In the genomic region with DNA sequence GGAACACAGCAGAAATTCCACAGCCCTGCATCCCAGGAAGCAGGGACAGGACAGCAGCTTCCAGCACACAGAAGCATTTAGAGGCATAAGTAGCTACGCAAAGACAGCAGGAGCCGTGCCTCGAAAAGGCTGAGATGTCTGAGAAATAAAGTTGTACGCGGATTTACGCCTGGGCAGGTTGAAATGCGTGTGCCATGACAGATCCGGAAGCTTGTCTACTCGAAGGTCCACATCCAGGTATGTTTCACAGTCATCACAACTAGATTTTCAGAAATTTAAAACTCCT, we compare ENCODE assay signal across 28 cellular contexts. TPM values are rescaled to one million over a fixed set of nuclear protein-coding genes. Genes with fewer than 3 reads are reported as not detected.
A peak's percentile ranks its signal among the peaks of the same experiment; 100 is the strongest.
DNase-seq lines count a peak whose midpoint lies in the region; TF ChIP-seq lines count a peak whose summit lies in the region.
"Had no signal": no experiment of that assay in that cellular context is flagged by ENCODE, and none has a peak within 500 bp of the region (broad histone marks: within the 10 kb centered on the region; RNA-seq: fewer than 3 reads in every experiment).

No MANE protein-coding gene starts in this region.

- H3K27me3 ChIP-seq in neural progenitor cell (no peaks in the 10 kb centered on the region), SK-N-SH (ENCODE audit: insufficient read depth) (no peaks in the 10 kb centered on the region)
- H3K27me3 ChIP-seq: right lobe of liver, tibial artery had no signal

- H3K27me3 Mint-ChIP-seq in brain (no peaks in the 10 kb centered on the region), neural progenitor cell (ENCODE audit: insufficient read depth, low read depth) (peaks cover 4% of the 10 kb centered on the region), endothelial cell (ENCODE audit: unreplicated experiment) (peaks cover 2% of the 10 kb centered on the region)

- no peak overlapping the region for H2AFZ ChIP-seq in neural progenitor cell (replicated peaks)
- H2AFZ ChIP-seq in SK-N-SH (ENCODE audit: low read depth), result no peak overlapping the region

- H3K36me3 Mint-ChIP-seq in brain (no peaks in the 10 kb centered on the region), neural progenitor cell (peaks cover 3% of the 10 kb centered on the region), endothelial cell (ENCODE audit: low read depth, unreplicated experiment) (peaks cover 6% of the 10 kb centered on the region)
- H3K36me3 Mint-ChIP-seq: naive thymus-derived CD8-positive, alpha-beta T cell had no signal

- peak; percentile 62 for DNase-seq in islet precursor cell
- DNase-seq in neural progenitor cell (ENCODE audit: low spot score), result no peak
- no peak for DNase-seq in NCI-H2196 treated with DMSO at 0.1 percent for 48 hours (lab: John Stamatoyannopoulos, UW; ENCODE audit: unreplicated experiment)
- no peak for DNase-seq in DMS114 treated with DMSO at 0.1 percent for 48 hours (lab: John Stamatoyannopoulos, UW; ENCODE audit: unreplicated experiment)
- no peak for DNase-seq in endothelial cell (ENCODE audit: low spot score)
- no peak for DNase-seq in SK-N-SH
- DNase-seq: ACHN; activated CD4-positive, alpha-beta memory T cell treated with anti-CD3 and anti-CD28 coated beads, Interleukin-2, amount 10 ng/mL, durations not matched to agents 7 days and 5 days; activated CD4-positive, alpha-beta T cell treated with anti-CD3 and anti-CD28 coated beads for 1 hour; activated CD8-positive, alpha-beta memory T cell treated with anti-CD3 and anti-CD28 coated beads, Interleukin-2, amount 50 U/mL, for 48 hours; activated naive CD4-positive, alpha-beta T cell treated with anti-CD3 and anti-CD28 coated beads, Interleukin-2, amount 50 U/mL, for 16 hours; DMS53; HCEC 1CT; Karpas-422; left ventricle myocardium inferior; mesenchymal stem cell; naive thymus-derived CD8-positive, alpha-beta T cell; NCI-H1436; NCI-H2081 treated with DMSO at 0.1 percent for 48 hours; NCI-H226; Right ventricle myocardium superior; stimulated activated CD8-positive, alpha-beta memory T cell treated with anti-CD3 and anti-CD28 coated beads, Interleukin-4, amount 100 ng/mL, for 48 hours; T-helper 2 cell had no signal

- H3K27ac Mint-ChIP-seq in brain, result peak overlapping the region; percentile 65 to 93 (median 90)
- H3K27ac Mint-ChIP-seq in neural progenitor cell, result peak overlapping the region; percentile 36
- H3K27ac Mint-ChIP-seq in endothelial cell (ENCODE audit: unreplicated experiment), result no peak overlapping the region
- H3K27ac Mint-ChIP-seq: activated CD4-positive, alpha-beta memory T cell treated with anti-CD3 and anti-CD28 coated beads, Interleukin-2, amount 10 ng/mL, durations not matched to agents 7 days and 5 days; naive thymus-derived CD8-positive, alpha-beta T cell; stimulated activated naive CD8-positive, alpha-beta T cell treated with anti-CD3 and anti-CD28 coated beads, Interleukin-15, Interleukin-2, amounts not matched to agents 100 ng/mL and 50 ng/mL, for 24 hours had no signal

- H3K36me3 ChIP-seq in neural progenitor cell, result no peaks in the 10 kb centered on the region
- H3K36me3 ChIP-seq in SK-N-SH (replicated peaks in 1 of 2; ENCODE audit: control insufficient read depth in 1 of 2, insufficient read depth in 2 of 2, low read length in 1 of 2), result no peaks in the 10 kb centered on the region
- H3K36me3 ChIP-seq: left ventricle myocardium inferior, right lobe of liver, tibial artery had no signal

- no peak for TF ChIP-seq EP300 in SK-N-SH (IDR thresholded peaks at IDR 0.05; ENCODE audit: borderline replicate concordance in 1 of 2, low read depth in 1 of 2, low read length in 1 of 2)

- H3K4me2 ChIP-seq in neural progenitor cell (no peak overlapping the region), SK-N-SH (no peak overlapping the region)

- H3K9me3 Mint-ChIP-seq in brain (no peaks in the 10 kb centered on the region), neural progenitor cell (peaks cover 3% of the 10 kb centered on the region), endothelial cell (ENCODE audit: unreplicated experiment) (no peaks in the 10 kb centered on the region)
- H3K9me3 Mint-ChIP-seq: naive thymus-derived CD8-positive, alpha-beta T cell; stimulated activated naive CD8-positive, alpha-beta T cell treated with anti-CD3 and anti-CD28 coated beads, Interleukin-15, Interleukin-2, amounts not matched to agents 100 ng/mL and 50 ng/mL, for 24 hours had no signal

- peaks cover 70% of the 10 kb centered on the region for H3K4me1 Mint-ChIP-seq in brain
- peaks cover 50% of the 10 kb centered on the region for H3K4me1 Mint-ChIP-seq in neural progenitor cell
- peaks cover 12% of the 10 kb centered on the region for H3K4me1 Mint-ChIP-seq in endothelial cell (ENCODE audit: unreplicated experiment)

- no peak overlapping the region for H3K27ac ChIP-seq in neural progenitor cell
- peak overlapping the region; percentile 95 for H3K27ac ChIP-seq in temporal lobe (ENCODE audit: low read depth, low read length)
- no peak overlapping the region for H3K27ac ChIP-seq in SK-N-SH (ENCODE audit: low read depth in 2 of 2, low read length in 1 of 2)
- H3K27ac ChIP-seq: left ventricle myocardium inferior, right lobe of liver, tibial artery had no signal

- no peak overlapping the region for H3K4me3 ChIP-seq in neural progenitor cell
- no peak overlapping the region for H3K4me3 ChIP-seq in SK-N-SH (ENCODE audit: low read depth in 2 of 2, low read length in 1 of 2)
- H3K4me3 ChIP-seq: left ventricle myocardium inferior, right lobe of liver, tibial artery had no signal

- H3K4me3 Mint-ChIP-seq in brain (peak overlapping the region in 2 of 5 experiments; percentile 29 to 43), neural progenitor cell (no peak overlapping the region), endothelial cell (ENCODE audit: unreplicated experiment) (no peak overlapping the region)
- H3K4me3 Mint-ChIP-seq: activated CD4-positive, alpha-beta memory T cell treated with anti-CD3 and anti-CD28 coated beads, Interleukin-2, amount 10 ng/mL, durations not matched to agents 7 days and 5 days; naive thymus-derived CD8-positive, alpha-beta T cell; stimulated activated naive CD8-positive, alpha-beta T cell treated with anti-CD3 and anti-CD28 coated beads, Interleukin-15, Interleukin-2, amounts not matched to agents 100 ng/mL and 50 ng/mL, for 24 hours had no signal

- H3K79me2 ChIP-seq in neural progenitor cell (ENCODE audit: low read depth), result peaks cover 100% of the 10 kb centered on the region
- H3K79me2 ChIP-seq in SK-N-SH (ENCODE audit: insufficient read depth), result peaks cover 97% of the 10 kb centered on the region

- POLR2A ChIA-PET in SK-N-SH (lab: Yijun Ruan, JAX), result no interaction called here

- peaks cover 18% of the 10 kb centered on the region for H3F3A ChIP-seq in neural progenitor cell (ENCODE audit: low read depth)
- no peaks in the 10 kb centered on the region for H3F3A ChIP-seq in SK-N-SH (replicated peaks; ENCODE audit: insufficient read depth)

- H4K20me1 ChIP-seq in neural progenitor cell (ENCODE audit: low read depth) (peaks cover 87% of the 10 kb centered on the region), SK-N-SH (ENCODE audit: insufficient read depth) (peaks cover 96% of the 10 kb centered on the region)

- H3K9me2 ChIP-seq in SK-N-SH, result no peaks in the 10 kb centered on the region

- H3K4me1 ChIP-seq in neural progenitor cell, result peaks cover 34% of the 10 kb centered on the region
- peaks cover 4% of the 10 kb centered on the region in 2 experiments; a peak in 1 of 4 replicates for H3K4me1 ChIP-seq in SK-N-SH (ENCODE audit: control insufficient read depth in 1 of 2, insufficient read depth in 2 of 2, low read depth in 1 of 2, low read length in 1 of 2)

- no peak for TF ChIP-seq CTCF in brain (conservative IDR thresholded peaks at IDR 0.05)
- TF ChIP-seq CTCF in neural progenitor cell (IDR thresholded peaks at IDR 0.05), result no peak
- no peak for TF ChIP-seq CTCF in endothelial cell (IDR thresholded peaks at IDR 0.05; ENCODE audit: unreplicated experiment)
- no peak for TF ChIP-seq CTCF in SK-N-SH (IDR thresholded peaks at IDR 0.05)

- WGBS in SK-N-SH (ENCODE audit: low lambda C conversion rate), result 89% methylated on average over 9 of the region's 9 CpGs

- H3K9me3 ChIP-seq in neural progenitor cell (ENCODE audit: low read depth) (no peaks in the 10 kb centered on the region), SK-N-SH (no peaks in the 10 kb centered on the region)
- H3K9me3 ChIP-seq: left ventricle myocardium inferior, right lobe of liver, tibial artery had no signal

- CTCF ChIA-PET in SK-N-SH (lab: Yijun Ruan, JAX), result no interaction called here

- no peak for TF ChIP-seq RAD21 in SK-N-SH (IDR thresholded peaks at IDR 0.05; ENCODE audit: low read length)

- H3K9ac ChIP-seq in neural progenitor cell, result no peak overlapping the region
- H3K9ac ChIP-seq in SK-N-SH, result no peak overlapping the region

TF ChIP-seq in SK-N-SH, 30 proteins besides CTCF, POLR2A, EP300 and RAD21:
- TF ChIP-seq TEAD4 (IDR thresholded peaks at IDR 0.05; ENCODE audit: borderline replicate concordance, insufficient read depth), result no peak
- no peak for TF ChIP-seq GABPA (IDR thresholded peaks at IDR 0.05; ENCODE audit: low read depth)
- no peak for TF ChIP-seq TAF1 (IDR thresholded peaks at IDR 0.05; ENCODE audit: borderline replicate concordance, low read depth, low read length)
- TF ChIP-seq RFX5 (IDR thresholded peaks at IDR 0.05; ENCODE audit: low read length), result no peak
- TF ChIP-seq NRF1 (IDR thresholded peaks at IDR 0.05; ENCODE audit: low read depth, low read length), result no peak

RNA-seq across cellular contexts. Expression of a gene that starts 26.1 kb away (rescaled TPM):
- polyA plus RNA-seq in brain (ENCODE audit: insufficient read depth, low read depth, low replicate concordance) (22.3 TPM), SK-N-SH (2012; rRNA removed) (6.2 and 8.7 TPM in 2 replicates)
- total RNA-seq in neural progenitor cell (ENCODE audit: low replicate concordance) (10.1 and 12.2 TPM in 2 replicates), temporal lobe (46.0 TPM), endothelial cell (ENCODE audit: unreplicated experiment) (13.1 TPM)
- 7.2 and 8.9 TPM in 2 replicates for polyA plus RNA-seq in SK-N-SH (2012; cell fraction: cytosol; rRNA removed)
- polyA plus RNA-seq in SK-N-SH (2012; cell fraction: nucleus; rRNA removed), result 14.0 and 14.5 TPM in 2 replicates
